In genomic region chr6:84129588-84129987, GRCh38 we compare ENCODE assay signal across 5 cellular contexts.
A peak's percentile ranks its signal among the peaks of the same experiment; 100 is the strongest.
DNase-seq lines count a peak whose midpoint lies in the region; ATAC-seq, FAIRE-seq and TF ChIP-seq lines count a peak whose summit lies in the region.
"Not testable (repeated sequence)": the region's sequence is repeated elsewhere in the genome, so short reads cannot be mapped to it uniquely, and the experiment has no call there.

No MANE protein-coding gene starts in this region.

- ATAC-seq in K562 = not testable (repeated sequence)
- ATAC-seq in left lobe of liver = peak; percentile 89
- peak; percentile 48 for ATAC-seq in HepG2
- peak; percentile 80 to 99 (median 96) for ATAC-seq in right lobe of liver

- not testable (repeated sequence) for H3K4me3 ChIP-seq in K562; HepG2 (replicated peaks in 1 of 3; ENCODE audit: insufficient read depth in 1 of 3, low read depth in 2 of 3, low read length in 3 of 3); liver (ENCODE audit: low read depth in 1 of 3, low read length in 3 of 3); right lobe of liver

- H3K27me3 ChIP-seq in K562 (ENCODE audit: control insufficient read depth in 2 of 2, insufficient read depth in 2 of 2, low read length in 2 of 2); HepG2 (ENCODE audit: control insufficient read depth in 1 of 2, insufficient read depth in 2 of 2, low read length in 2 of 2); liver (ENCODE audit: control insufficient read depth in 4 of 4, insufficient read depth in 4 of 4, low read length in 3 of 4); right lobe of liver: not testable (repeated sequence)

- TF ChIP-seq RAD21 in K562 (CRISPR knock-in tag; conservative IDR thresholded peaks at IDR 0.05 in 1 of 2, IDR thresholded peaks at IDR 0.05 in 1 of 2); HepG2 (CRISPR knock-in tag; IDR thresholded peaks at IDR 0.05): not testable (repeated sequence)
- TF ChIP-seq RAD21 in liver (IDR thresholded peaks at IDR 0.05) = peak; percentile 37 to 51

- not testable (repeated sequence) for H3K36me3 ChIP-seq in K562 (ENCODE audit: control insufficient read depth, insufficient read depth, low read length); HepG2 (replicated peaks in 1 of 2; ENCODE audit: control insufficient read depth in 1 of 2, insufficient read depth in 2 of 2, low read length in 2 of 2); liver (ENCODE audit: control insufficient read depth in 4 of 4, insufficient read depth in 3 of 4, low read depth in 1 of 4, low read length in 3 of 4); right lobe of liver

- not testable (repeated sequence) for H2AFZ ChIP-seq in K562 (ENCODE audit: low read depth, low read length); HepG2 (ENCODE audit: low read length)

- not testable (repeated sequence) for TF ChIP-seq POLR2A in K562 (conservative IDR thresholded peaks at IDR 0.05); HepG2 (IDR thresholded peaks at IDR 0.05; ENCODE audit: insufficient read depth in 1 of 2, low read depth in 2 of 2, low read length in 2 of 2); right lobe of liver (IDR thresholded peaks at IDR 0.05)

- not testable (repeated sequence) for FAIRE-seq in K562 (lab: Jason Lieb, UNC); HepG2 (lab: Jason Lieb, UNC)

- WGBS in K562 (ENCODE audit: insufficient coverage, low coverage, missing lambda C conversion rate) = 61% methylated on average over 1 of the region's 1 CpG
- 4% methylated on average over 1 of the region's 1 CpG for WGBS in HepG2 (ENCODE audit: low lambda C conversion rate)
- 36% methylated on average over 1 of the region's 1 CpG for WGBS in liver
- 31% methylated on average over 1 of the region's 1 CpG for WGBS in right lobe of liver (ENCODE audit: insufficient coverage, low coverage, low lambda C conversion rate, missing lambda C conversion rate)

- not testable (repeated sequence) for H4K20me1 ChIP-seq in K562 (replicated peaks; ENCODE audit: control insufficient read depth, insufficient read depth, low read length); HepG2 (ENCODE audit: insufficient read depth, low read length)

- not testable (repeated sequence) for H3K4me2 ChIP-seq in K562 (ENCODE audit: insufficient read depth, low read length); HepG2 (ENCODE audit: low read depth, low read length)

- TF ChIP-seq CTCF in K562 (IDR thresholded peaks at IDR 0.05 in 2 of 3, conservative IDR thresholded peaks at IDR 0.05 in 1 of 3; ENCODE audit: insufficient read depth in 2 of 3, low read depth in 1 of 3, low read length in 3 of 3); HepG2 (CRISPR knock-in tag; IDR thresholded peaks at IDR 0.05); liver (IDR thresholded peaks at IDR 0.05; ENCODE audit: low read depth, low read length, missing input control); right lobe of liver (IDR thresholded peaks at IDR 0.05): not testable (repeated sequence)

- POLR2A ChIA-PET in K562 (lab: Yijun Ruan, JAX) = interaction anchor here (1.1 kb wide), 1 partner anchor 63 kb away, joined by 4 read pairs; no protein-coding TSS in a partner anchor
- POLR2A ChIA-PET in HepG2 (lab: Yijun Ruan, JAX) = not testable (repeated sequence)

- not testable (repeated sequence) for H3K9me1 ChIP-seq in K562 (ENCODE audit: control insufficient read depth, insufficient read depth, low read length)

- in situ Hi-C loops in K562 (cut with MboI); HepG2 (cut with HindIII; ENCODE audit: extremely low pct_ligation_motif_present, low pct_unique_long_range_greater_than_20kb): not testable (repeated sequence)

- not testable (repeated sequence) for BruUV-seq in K562 (replicated peaks; lab: Mats Ljungman, UMichigan); HepG2 (replicated peaks; lab: Mats Ljungman, UMichigan)

- DNase-seq in K562 (ENCODE audit: extremely low read depth in 1 of 4, low spot score in 3 of 4); left lobe of liver (ENCODE audit: low spot score); right lobe of liver: not testable (repeated sequence)
- peak; percentile 31 for DNase-seq in HepG2 (ENCODE audit: low spot score)

- CTCF ChIA-PET in K562 (lab: Yijun Ruan, JAX; ENCODE audit: low intra/inter-chr PET ratio); HepG2 (lab: Yijun Ruan, JAX; ENCODE audit: low intra/inter-chr PET ratio, low total read pairs): not testable (repeated sequence)

- H3K79me2 ChIP-seq in K562 (ENCODE audit: control insufficient read depth, insufficient read depth, low read length); HepG2 (ENCODE audit: insufficient read depth, low read length): not testable (repeated sequence)

- TF ChIP-seq EP300 in K562 (IDR thresholded peaks at IDR 0.05; ENCODE audit: low read length); HepG2 (CRISPR knock-in tag; IDR thresholded peaks at IDR 0.05; ENCODE audit: borderline replicate concordance): not testable (repeated sequence)
- TF ChIP-seq EP300 in HepG2 (IDR thresholded peaks at IDR 0.05; ENCODE audit: low read depth in 2 of 2, low read length in 2 of 2) = peak in 1 of 2 experiments; percentile 55; a peak in 1 of 4 replicates

- H3K4me1 ChIP-seq in K562 (replicated peaks in 1 of 2; ENCODE audit: control insufficient read depth in 2 of 2, insufficient read depth in 2 of 2, low read length in 2 of 2); HepG2 (ENCODE audit: insufficient read depth, low read length); liver (ENCODE audit: control insufficient read depth in 4 of 4, insufficient read depth in 4 of 4, low read length in 3 of 4); right lobe of liver: not testable (repeated sequence)

- intact Hi-C loops in K562 (cut with micrococcal nuclease); HepG2 (cut with micrococcal nuclease; ENCODE audit: unreplicated experiment); right lobe of liver (cut with DNase I): not testable (repeated sequence)

- H3K9ac ChIP-seq in K562 (ENCODE audit: insufficient read depth in 1 of 2, low read depth in 2 of 2, low read length in 2 of 2); HepG2 (ENCODE audit: insufficient read depth, low read depth, low read length); liver (ENCODE audit: low read depth in 1 of 2, low read length in 2 of 2): not testable (repeated sequence)

- H3K9me3 ChIP-seq in K562 (replicated peaks; ENCODE audit: control insufficient read depth, insufficient read depth, low read depth, low read length); HepG2 (ENCODE audit: low read length); liver (ENCODE audit: control insufficient read depth in 4 of 4, low read length in 3 of 4); right lobe of liver: not testable (repeated sequence)

- not testable (repeated sequence) for H3K27ac ChIP-seq in K562 (ENCODE audit: extremely low read depth, low read depth, low read length); HepG2 (ENCODE audit: extremely low read length, insufficient read depth, low read length); liver (ENCODE audit: low read depth in 1 of 2, low read length in 2 of 2)
- peak overlapping the region in 1 of 3 donors; percentile 1 for H3K27ac ChIP-seq in right lobe of liver

TF ChIP-seq in K562, 482 proteins besides CTCF, POLR2A, EP300 and RAD21:
- TF ChIP-seq ZNF316 (IDR thresholded peaks at IDR 0.05) = peak; percentile 40; the same call in 1 of the 2 replicates

TF ChIP-seq in HepG2, 621 proteins besides CTCF, POLR2A, EP300 and RAD21 (continues in another document):
- TF ChIP-seq CREM (IDR thresholded peaks at IDR 0.05) (peak; percentile 43; the same call in 1 of the 2 replicates), ZSCAN5A (CRISPR knock-in tag; IDR thresholded peaks at IDR 0.05; ENCODE audit: borderline replicate concordance) (peak; percentile 35; the same call in 1 of the 2 replicates)
- TF ChIP-seq CREM (CRISPR knock-in tag; IDR thresholded peaks at IDR 0.05) = not testable (repeated sequence)

TF ChIP-seq in liver, 16 proteins besides CTCF, POLR2A, EP300 and RAD21 (continues in another document):
- peak in 1 of 2 donors; percentile 47 for TF ChIP-seq EGR1 (IDR thresholded peaks at IDR 0.05; ENCODE audit: low read depth in 2 of 2)
- peak; percentile 57 for TF ChIP-seq HNF4G (IDR thresholded peaks at IDR 0.05)
- peak; percentile 86 to 88 for TF ChIP-seq HNF4A (conservative IDR thresholded peaks at IDR 0.05)
- TF ChIP-seq SP1 (IDR thresholded peaks at IDR 0.05) = peak; percentile 48
- TF ChIP-seq JUND (IDR thresholded peaks at IDR 0.05) = peak; percentile 71 to 72
- TF ChIP-seq MAX (IDR thresholded peaks at IDR 0.05) = peak; percentile 62
